ENCODE assay signal across 17 cellular contexts in genomic region chr1:43693371-43693770, GRCh38.
"Had no signal": no experiment of that assay in that cellular context is flagged by ENCODE, and none has a peak within 500 bp of the region (broad histone marks: within the 10 kb centered on the region; RNA-seq: fewer than 3 reads in every experiment).

No MANE protein-coding gene starts in this region.

- H3K4me1 ChIP-seq: right atrium auricular region, stomach had no signal

- ATAC-seq: esophagus mucosa, heart right ventricle, mucosa of descending colon, natural killer cell had no signal

- H3K9me3 ChIP-seq: heart right ventricle, mucosa of descending colon, ovary, right atrium auricular region, stomach had no signal

- DNase-seq: cortex of kidney; effector memory CD4-positive, alpha-beta T cell; heart right ventricle; hypothalamus; kidney glomerular epithelial cell; mammary epithelial cell; mucosa of descending colon; natural killer cell; ovary; small intestine; stimulated activated CD4-positive, alpha-beta T cell treated with anti-CD3 and anti-CD28 coated beads, Interleukin-12 subunit alpha, Interleukin-12 subunit beta, amount 100 ng/mL, for 4 hours; stimulated activated naive CD4-positive, alpha-beta T cell; stomach had no signal

- H3K4me1 Mint-ChIP-seq: neural crest cell had no signal

- H3K27me3 ChIP-seq: heart right ventricle, ovary, right atrium auricular region, stomach had no signal

- H3K27ac ChIP-seq: heart right ventricle, ovary, right atrium auricular region, stomach had no signal

- H3K27ac Mint-ChIP-seq: natural killer cell, type B pancreatic cell had no signal

- H3K27me3 Mint-ChIP-seq: type B pancreatic cell had no signal

- H3K4me3 Mint-ChIP-seq: natural killer cell, neural crest cell, type B pancreatic cell had no signal

- H3K4me3 ChIP-seq: heart right ventricle, mucosa of descending colon, ovary, right atrium auricular region, stomach had no signal

- H3K9me3 Mint-ChIP-seq: natural killer cell, neural crest cell, type B pancreatic cell had no signal
